Comparison of ENCODE assay signal across 29 cellular contexts in genomic region chr2:186940463-186940862, GRCh38.
"Had no signal": no experiment of that assay in that cellular context is flagged by ENCODE, and none has a peak within 500 bp of the region (broad histone marks: within the 10 kb centered on the region; RNA-seq: fewer than 3 reads in every experiment).

No MANE protein-coding gene starts in this region.

- H3K27me3 ChIP-seq: ascending aorta, breast epithelium, cardiac muscle cell, colonic mucosa, esophagus squamous epithelium, gastroesophageal sphincter, heart right ventricle had no signal

- H3K9me3 ChIP-seq: ascending aorta, breast epithelium, colonic mucosa, esophagus squamous epithelium, gastroesophageal sphincter, heart right ventricle had no signal

- H3K4me3 ChIP-seq: ascending aorta, breast epithelium, cardiac muscle cell, colonic mucosa, esophagus squamous epithelium, gastroesophageal sphincter, heart right ventricle had no signal

- H3K4me1 ChIP-seq: ascending aorta, breast epithelium, colonic mucosa, esophagus squamous epithelium, heart right ventricle had no signal

- H3K4me1 Mint-ChIP-seq: activated CD4-positive, alpha-beta T cell treated with anti-CD3 and anti-CD28 coated beads for 36 hours; activated CD4-positive, alpha-beta T cell treated with anti-CD3 and anti-CD28 coated beads, Interleukin-2, amount 10 ng/mL, durations not matched to agents 24 days and 14 days; activated naive CD4-positive, alpha-beta T cell treated with anti-CD3 and anti-CD28 coated beads, Interleukin-2, amount 10 ng/mL, durations not matched to agents 7 days and 5 days; activated naive CD8-positive, alpha-beta T cell treated with anti-CD3 and anti-CD28 coated beads, Interleukin-2, amount 10 ng/mL, durations not matched to agents 7 days and 5 days; brain had no signal

- H3K27ac Mint-ChIP-seq: activated CD4-positive, alpha-beta memory T cell treated with anti-CD3 and anti-CD28 coated beads for 36 hours; activated CD4-positive, alpha-beta T cell treated with anti-CD3 and anti-CD28 coated beads for 36 hours; activated CD4-positive, alpha-beta T cell treated with anti-CD3 and anti-CD28 coated beads, Interleukin-2, amount 10 ng/mL, durations not matched to agents 24 days and 14 days; activated naive CD4-positive, alpha-beta T cell treated with anti-CD3 and anti-CD28 coated beads, Interleukin-2, amount 10 ng/mL, durations not matched to agents 7 days and 5 days; activated naive CD4-positive, alpha-beta T cell treated with anti-CD3 and anti-CD28 coated beads, Interleukin-2, amount 50 U/mL, for 72 hours; activated naive CD8-positive, alpha-beta T cell treated with anti-CD3 and anti-CD28 coated beads, Interleukin-2, amount 10 ng/mL, durations not matched to agents 7 days and 5 days; activated T-cell treated with anti-CD3 and anti-CD28 coated beads, Interleukin-2, amount 50 U/mL, for 24 hours; activated T-cell treated with anti-CD3 and anti-CD28 coated beads, Interleukin-2, amount 50 U/mL, for 72 hours; brain had no signal

- H3K9me3 Mint-ChIP-seq: activated CD4-positive, alpha-beta memory T cell treated with anti-CD3 and anti-CD28 coated beads for 36 hours; activated CD4-positive, alpha-beta T cell treated with anti-CD3 and anti-CD28 coated beads, Interleukin-2, amount 10 ng/mL, durations not matched to agents 24 days and 14 days; activated naive CD4-positive, alpha-beta T cell treated with anti-CD3 and anti-CD28 coated beads, Interleukin-2, amount 10 ng/mL, durations not matched to agents 7 days and 5 days; activated naive CD4-positive, alpha-beta T cell treated with anti-CD3 and anti-CD28 coated beads, Interleukin-2, amount 50 U/mL, for 72 hours; activated naive CD8-positive, alpha-beta T cell treated with anti-CD3 and anti-CD28 coated beads, Interleukin-2, amount 10 ng/mL, durations not matched to agents 7 days and 5 days; activated T-cell treated with anti-CD3 and anti-CD28 coated beads, Interleukin-2, amount 50 U/mL, for 24 hours; activated T-cell treated with anti-CD3 and anti-CD28 coated beads, Interleukin-2, amount 50 U/mL, for 72 hours had no signal

- DNase-seq: activated CD4-positive, alpha-beta memory T cell treated with anti-CD3 and anti-CD28 coated beads for 36 hours; activated CD4-positive, alpha-beta T cell treated with anti-CD3 and anti-CD28 coated beads for 36 hours; activated CD4-positive, alpha-beta T cell treated with anti-CD3 and anti-CD28 coated beads, Interleukin-2, amount 10 ng/mL, durations not matched to agents 24 days and 14 days; activated CD4-positive, CD25-positive, alpha-beta regulatory T cell; activated CD4-positive, CD25-positive, alpha-beta regulatory T cell treated with anti-CD3 and anti-CD28 coated beads, Interleukin-2, amount 50 U/mL, for 72 hours; activated CD8-positive, alpha-beta memory T cell treated with anti-CD3 and anti-CD28 coated beads, Interleukin-2, amount 50 U/mL, for 48 hours; activated gamma-delta T cell; activated naive CD4-positive, alpha-beta T cell; activated naive CD4-positive, alpha-beta T cell treated with anti-CD3 and anti-CD28 coated beads, Interleukin-2, amount 10 ng/mL, durations not matched to agents 7 days and 5 days; activated naive CD8-positive, alpha-beta T cell treated with anti-CD3 and anti-CD28 coated beads, Interleukin-2, amount 10 ng/mL, durations not matched to agents 7 days and 5 days; activated T-cell treated with anti-CD3 and anti-CD28 coated beads for 4 hours; activated T-cell treated with anti-CD3 and anti-CD28 coated beads, Interleukin-2, amount 50 U/mL, for 24 hours; activated T-cell treated with anti-CD3 and anti-CD28 coated beads, Interleukin-2, amount 50 U/mL, for 72 hours; central memory CD4-positive, alpha-beta T cell; cerebellar nuclear complex; colonic mucosa; effector CD8-positive, alpha-beta T cell; esophagus squamous epithelium; foreskin melanocyte; heart right ventricle; T-helper 2 cell had no signal

- FAIRE-seq: endothelial cell of umbilical vein had no signal

- H3K27me3 Mint-ChIP-seq: activated CD4-positive, alpha-beta memory T cell treated with anti-CD3 and anti-CD28 coated beads for 36 hours; activated CD4-positive, alpha-beta T cell treated with anti-CD3 and anti-CD28 coated beads for 36 hours; activated CD4-positive, alpha-beta T cell treated with anti-CD3 and anti-CD28 coated beads, Interleukin-2, amount 10 ng/mL, durations not matched to agents 24 days and 14 days; activated naive CD4-positive, alpha-beta T cell treated with anti-CD3 and anti-CD28 coated beads, Interleukin-2, amount 10 ng/mL, durations not matched to agents 7 days and 5 days; activated naive CD8-positive, alpha-beta T cell treated with anti-CD3 and anti-CD28 coated beads, Interleukin-2, amount 10 ng/mL, durations not matched to agents 7 days and 5 days; activated T-cell treated with anti-CD3 and anti-CD28 coated beads, Interleukin-2, amount 50 U/mL, for 24 hours had no signal

- H3K36me3 ChIP-seq: ascending aorta, breast epithelium, cardiac muscle cell, colonic mucosa, esophagus squamous epithelium, gastroesophageal sphincter, heart right ventricle had no signal

- H3K36me3 Mint-ChIP-seq: activated CD4-positive, alpha-beta memory T cell treated with anti-CD3 and anti-CD28 coated beads for 36 hours; activated naive CD4-positive, alpha-beta T cell treated with anti-CD3 and anti-CD28 coated beads, Interleukin-2, amount 10 ng/mL, durations not matched to agents 7 days and 5 days; activated naive CD4-positive, alpha-beta T cell treated with anti-CD3 and anti-CD28 coated beads, Interleukin-2, amount 50 U/mL, for 72 hours; activated naive CD8-positive, alpha-beta T cell treated with anti-CD3 and anti-CD28 coated beads, Interleukin-2, amount 10 ng/mL, durations not matched to agents 7 days and 5 days; brain had no signal

- ATAC-seq: activated CD4-positive, alpha-beta T cell treated with anti-CD3 and anti-CD28 coated beads for 36 hours; activated naive CD4-positive, alpha-beta T cell treated with anti-CD3 and anti-CD28 coated beads, Interleukin-2, amount 50 U/mL, for 72 hours; activated T-cell treated with anti-CD3 and anti-CD28 coated beads, Interleukin-2, amount 50 U/mL, for 72 hours; gastroesophageal sphincter; heart right ventricle had no signal

- H3K27ac ChIP-seq: ascending aorta, breast epithelium, cardiac muscle cell, colonic mucosa, epithelial cell of prostate, esophagus squamous epithelium, gastroesophageal sphincter, heart right ventricle had no signal

- H3K4me3 Mint-ChIP-seq: activated CD4-positive, alpha-beta memory T cell treated with anti-CD3 and anti-CD28 coated beads for 36 hours; activated CD4-positive, alpha-beta T cell treated with anti-CD3 and anti-CD28 coated beads for 36 hours; activated CD4-positive, alpha-beta T cell treated with anti-CD3 and anti-CD28 coated beads, Interleukin-2, amount 10 ng/mL, durations not matched to agents 24 days and 14 days; activated naive CD4-positive, alpha-beta T cell treated with anti-CD3 and anti-CD28 coated beads, Interleukin-2, amount 10 ng/mL, durations not matched to agents 7 days and 5 days; activated naive CD8-positive, alpha-beta T cell treated with anti-CD3 and anti-CD28 coated beads, Interleukin-2, amount 10 ng/mL, durations not matched to agents 7 days and 5 days; activated T-cell treated with anti-CD3 and anti-CD28 coated beads, Interleukin-2, amount 50 U/mL, for 24 hours; activated T-cell treated with anti-CD3 and anti-CD28 coated beads, Interleukin-2, amount 50 U/mL, for 72 hours; brain had no signal
